In the genomic region with DNA sequence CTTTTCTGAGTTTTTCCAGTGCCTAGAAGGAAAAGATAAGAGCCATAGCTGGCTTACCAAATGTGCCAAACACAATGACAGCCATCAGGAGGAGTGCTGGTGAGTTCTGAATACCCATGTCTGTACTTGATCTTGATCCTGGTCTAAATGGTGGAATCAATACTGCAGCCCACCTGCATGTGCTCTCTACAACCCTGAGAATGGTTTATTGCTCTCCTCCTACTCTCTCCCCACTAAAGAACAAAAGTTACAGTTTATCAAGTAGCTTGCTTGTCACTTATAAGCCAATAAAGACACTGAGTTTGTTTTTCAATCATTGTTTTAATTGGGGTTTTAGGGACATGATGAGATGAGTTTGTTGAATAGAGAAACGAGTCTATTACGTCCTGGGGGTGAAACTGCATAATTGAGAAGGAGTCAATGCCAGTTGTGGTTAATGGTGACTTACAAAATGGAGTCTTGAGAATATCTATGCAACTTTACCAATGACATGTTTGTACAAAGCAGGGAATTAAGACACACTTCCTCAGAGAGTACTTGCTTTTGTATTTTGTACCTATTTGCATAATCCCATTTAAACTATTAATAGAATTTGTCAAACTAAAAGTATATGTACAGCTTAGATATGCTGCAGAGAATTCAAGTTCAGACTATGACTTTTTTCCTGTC, we compare ENCODE assay signal across 24 cellular contexts. TPM values are rescaled to one million over a fixed set of nuclear protein-coding genes. Genes with fewer than 3 reads are reported as not detected.
"Had no signal": no experiment of that assay in that cellular context is flagged by ENCODE, and none has a peak within 500 bp of the region (broad histone marks: within the 10 kb centered on the region; RNA-seq: fewer than 3 reads in every experiment).

No MANE protein-coding gene starts in this region.

- H3K27ac ChIP-seq: foreskin keratinocyte, hepatocyte, spleen, testis, tibial nerve, upper lobe of right lung, vagina had no signal

- H3K27me3 ChIP-seq: foreskin keratinocyte, hepatocyte, spleen, testis, tibial nerve, upper lobe of right lung, vagina had no signal

- ATAC-seq: foreskin keratinocyte; left colon; left ventricle myocardium superior; naive thymus-derived CD4-positive, alpha-beta T cell; sciatic nerve; stimulated activated memory B cell treated with anti-CD40 and anti-IgM and Interleukin-4, amounts not matched to agents 10 μg/mL and 1 μg/mL and 100 μg/mL, for 72 hours; upper lobe of right lung had no signal

- H3K4me1 ChIP-seq: testis, tibial nerve, upper lobe of right lung, vagina had no signal

- H3K4me3 Mint-ChIP-seq: endodermal cell; naive thymus-derived CD4-positive, alpha-beta T cell; stimulated activated memory B cell treated with anti-CD40 and anti-IgM and Interleukin-4, amounts not matched to agents 10 μg/mL and 1 μg/mL and 100 μg/mL, for 72 hours; stimulated activated naive CD8-positive, alpha-beta T cell treated with anti-CD3 and anti-CD28 coated beads, Interleukin-15, Interleukin-2, amounts not matched to agents 100 ng/mL and 50 ng/mL, for 24 hours had no signal

- H3K4me2 ChIP-seq: hepatocyte had no signal

- H3K36me3 Mint-ChIP-seq: naive thymus-derived CD4-positive, alpha-beta T cell; stimulated activated memory B cell treated with anti-CD40 and anti-IgM and Interleukin-4, amounts not matched to agents 10 μg/mL and 1 μg/mL and 100 μg/mL, for 72 hours had no signal

- H3K9me3 ChIP-seq: testis, tibial nerve, upper lobe of right lung, vagina had no signal

- H3K79me2 ChIP-seq: hepatocyte had no signal

- H3K27me3 Mint-ChIP-seq: stimulated activated memory B cell treated with anti-CD40 and anti-IgM and Interleukin-4, amounts not matched to agents 10 μg/mL and 1 μg/mL and 100 μg/mL, for 72 hours had no signal

- FAIRE-seq: endothelial cell of umbilical vein had no signal

- H3K36me3 ChIP-seq: spleen, tibial nerve, upper lobe of right lung, vagina had no signal

- H3K4me3 ChIP-seq: hepatocyte, lung, spleen, testis, tibial nerve, upper lobe of right lung, vagina had no signal

- H3K27ac Mint-ChIP-seq: endodermal cell; naive thymus-derived CD4-positive, alpha-beta T cell; stimulated activated memory B cell treated with anti-CD40 and anti-IgM and Interleukin-4, amounts not matched to agents 10 μg/mL and 1 μg/mL and 100 μg/mL, for 72 hours; stimulated activated naive CD8-positive, alpha-beta T cell treated with anti-CD3 and anti-CD28 coated beads, Interleukin-15, Interleukin-2, amounts not matched to agents 100 ng/mL and 50 ng/mL, for 24 hours had no signal

- H2AFZ ChIP-seq: hepatocyte had no signal

- H3K9me3 Mint-ChIP-seq: endodermal cell had no signal

- DNase-seq: effector CD4-positive, alpha-beta T cell; endodermal cell; foreskin keratinocyte; head of caudate nucleus; left colon; left ventricle myocardium superior; naive thymus-derived CD4-positive, alpha-beta T cell; posterior cingulate gyrus; spleen; stimulated activated CD4-positive, alpha-beta T cell treated with anti-CD3 and anti-CD28 coated beads, Interleukin-15, amount 100 ng/mL, for 24 hours; stimulated activated CD4-positive, alpha-beta T cell treated with anti-CD3 and anti-CD28 coated beads, Interleukin-1b, Interleukin-23, amount 100 ng/mL, for 48 hours; stimulated activated CD4-positive, alpha-beta T cell treated with anti-CD3 and anti-CD28 coated beads, Interleukin-4, amount 100 ng/mL, for 24 hours; testis; upper lobe of right lung had no signal

- H3K4me1 Mint-ChIP-seq: endodermal cell; naive thymus-derived CD4-positive, alpha-beta T cell; stimulated activated memory B cell treated with anti-CD40 and anti-IgM and Interleukin-4, amounts not matched to agents 10 μg/mL and 1 μg/mL and 100 μg/mL, for 72 hours had no signal

RNA-seq across cellular contexts. Expression of a gene that starts 20.8 kb away (rescaled TPM):
- total RNA-seq: skeletal muscle tissue, vagina had no signal
- polyA plus RNA-seq: naive thymus-derived CD4-positive, alpha-beta T cell; neural cell had no signal

RNA-seq across cellular contexts. Expression of a gene that starts 39.7 kb away (rescaled TPM):
- polyA plus RNA-seq: naive thymus-derived CD4-positive, alpha-beta T cell; neural cell had no signal
